1 cellular context compared by ENCODE assay signal in the genomic region with DNA sequence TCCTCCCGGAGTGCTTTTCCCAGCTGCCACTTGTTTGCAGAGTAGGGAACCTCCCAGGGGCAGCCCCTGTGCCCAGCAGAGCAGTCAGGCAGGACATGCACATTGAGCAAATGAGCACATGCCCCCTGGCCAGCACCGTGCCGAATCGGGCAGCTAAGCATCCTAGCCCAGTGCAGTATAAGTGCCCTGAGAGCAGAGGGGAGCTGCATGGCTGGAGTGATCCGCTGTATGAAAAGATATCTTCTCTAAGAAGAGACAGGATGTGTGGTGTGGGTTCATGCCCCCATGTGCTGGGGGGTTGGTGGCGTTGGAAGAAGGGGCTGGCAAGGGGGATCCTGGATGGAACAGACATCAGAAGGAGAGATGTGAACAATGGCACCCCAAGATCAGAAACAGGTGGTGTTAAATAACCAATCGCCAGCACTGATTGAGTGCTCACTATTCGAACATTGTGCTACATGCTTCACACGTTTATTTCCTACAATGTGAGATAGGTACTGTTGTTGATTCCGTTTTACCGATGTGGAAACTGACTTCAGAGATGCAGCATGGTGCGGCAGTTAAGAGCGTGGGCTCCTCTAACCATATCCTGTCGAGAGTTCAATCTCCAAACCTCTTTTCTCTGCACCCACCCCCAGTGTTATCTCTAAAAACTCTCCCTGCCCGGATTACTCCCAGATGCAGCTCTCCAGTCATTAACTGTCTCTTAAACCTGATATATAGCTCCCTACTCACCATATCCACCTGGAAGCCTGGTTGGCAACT.
TF ChIP-seq lines count a peak whose summit lies in the region.

No MANE protein-coding gene starts in this region.

TF ChIP-seq in GM23338, 12 proteins besides CTCF, POLR2A, EP300 and RAD21 (continued from another document):
- TF ChIP-seq ZNF462 (CRISPR knock-in tag; IDR thresholded peaks at IDR 0.05) (no peak), ETS1 (IDR thresholded peaks at IDR 0.05) (no peak), STAT1 (IDR thresholded peaks at IDR 0.05; ENCODE audit: unreplicated experiment) (no peak), CREB1 (CRISPR knock-in tag; IDR thresholded peaks at IDR 0.05; ENCODE audit: low read depth) (no peak), EZH2 (IDR thresholded peaks at IDR 0.05; ENCODE audit: low read depth, unreplicated experiment) (no peak), ZNF114 (CRISPR knock-in tag; IDR thresholded peaks at IDR 0.05) (no peak), POLR2AphosphoS5 (IDR thresholded peaks at IDR 0.05; ENCODE audit: low read depth) (no peak)
TF ChIP-seq in GM23338: peak in this region for 0.
